1 cellular context compared by ENCODE assay signal in the genomic region with DNA sequence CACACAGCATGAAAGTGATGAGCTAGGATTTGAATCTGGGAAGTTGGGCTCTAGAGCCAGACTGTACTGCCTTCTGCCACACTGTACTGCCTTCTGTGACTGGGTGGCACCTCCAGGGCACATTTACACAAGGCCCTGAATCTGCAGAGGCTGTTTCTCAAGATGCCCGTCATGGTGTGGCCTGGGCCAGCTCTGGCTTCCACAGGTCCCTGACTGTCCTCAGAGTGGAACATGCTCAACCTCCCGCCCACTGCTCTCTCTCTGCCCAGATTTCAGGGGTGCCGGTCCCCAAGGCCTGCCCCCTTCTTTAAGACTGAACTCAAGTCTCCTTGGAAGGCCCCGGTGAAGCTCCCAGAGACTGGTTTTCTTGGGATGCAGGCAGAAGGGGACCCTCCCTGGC.
TF ChIP-seq lines count a peak whose summit lies in the region.

No MANE protein-coding gene starts in this region.

TF ChIP-seq in H1, 55 proteins besides CTCF, POLR2A, EP300 and RAD21:
- TF ChIP-seq, protein P1, sequence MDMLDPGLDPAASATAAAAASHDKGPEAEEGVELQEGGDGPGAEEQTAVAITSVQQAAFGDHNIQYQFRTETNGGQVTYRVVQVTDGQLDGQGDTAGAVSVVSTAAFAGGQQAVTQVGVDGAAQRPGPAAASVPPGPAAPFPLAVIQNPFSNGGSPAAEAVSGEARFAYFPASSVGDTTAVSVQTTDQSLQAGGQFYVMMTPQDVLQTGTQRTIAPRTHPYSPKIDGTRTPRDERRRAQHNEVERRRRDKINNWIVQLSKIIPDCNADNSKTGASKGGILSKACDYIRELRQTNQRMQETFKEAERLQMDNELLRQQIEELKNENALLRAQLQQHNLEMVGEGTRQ (IDR thresholded peaks at IDR 0.05; ENCODE audit: low read length) = no peak
- TF ChIP-seq KDM4A (IDR thresholded peaks at IDR 0.05; ENCODE audit: low read depth, low read length, severe bottlenecking) (no peak), SP1 (IDR thresholded peaks at IDR 0.05; ENCODE audit: low read depth, low read length) (no peak), FOSL1 (IDR thresholded peaks at IDR 0.05; ENCODE audit: insufficient read depth, low read depth, low read length) (no peak), RNF2 (IDR thresholded peaks at IDR 0.05; ENCODE audit: borderline replicate concordance, low read depth, low read length, missing control alignments, poor library complexity, severe bottlenecking) (no peak)
